8 cellular contexts compared by ENCODE assay signal in the genomic region with DNA sequence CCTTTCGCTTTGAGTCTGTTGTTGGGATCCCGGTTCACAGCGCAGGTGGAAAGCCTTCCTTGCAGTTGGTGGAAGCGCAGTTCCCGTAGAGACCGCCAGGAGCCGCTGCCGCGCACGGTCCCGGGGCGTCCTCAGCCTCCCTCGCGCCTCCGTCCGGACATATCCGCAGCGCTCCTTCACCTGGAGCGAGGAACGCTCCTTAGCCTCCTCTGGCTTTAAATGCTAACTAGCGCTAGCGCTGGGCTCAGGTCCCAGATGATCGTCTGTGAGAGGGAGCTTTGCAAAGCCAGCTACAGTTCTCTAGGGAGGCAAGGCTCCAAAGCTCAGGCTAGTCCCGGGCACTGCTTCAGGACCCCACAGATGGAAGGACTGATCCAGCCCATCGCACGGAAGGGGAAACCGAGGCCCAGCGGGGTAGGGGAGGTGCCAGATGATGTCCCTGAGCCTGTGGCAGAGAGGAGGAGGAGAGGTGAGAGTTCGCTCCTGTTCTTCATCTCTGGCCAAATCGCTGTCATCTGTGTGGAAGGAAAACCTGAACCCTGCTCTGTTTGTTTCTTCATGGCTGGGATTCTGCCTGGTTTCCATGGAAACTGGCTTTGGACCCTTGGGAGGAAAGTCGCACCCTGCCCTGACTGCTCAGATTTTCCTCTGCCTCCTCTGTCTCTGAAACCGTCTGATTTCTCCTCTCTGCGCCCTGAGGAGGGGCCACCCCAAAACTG. TPM values are rescaled to one million over a fixed set of nuclear protein-coding genes. Genes with fewer than 3 reads are reported as not detected.
A peak's percentile ranks its signal among the peaks of the same experiment; 100 is the strongest.
DNase-seq lines count a peak whose midpoint lies in the region; ATAC-seq, FAIRE-seq and TF ChIP-seq lines count a peak whose summit lies in the region.

No MANE protein-coding gene starts in this region.

- ATAC-seq in GM19324 (IDR thresholded peaks at IDR 0.05; ENCODE audit: low FRiP score, unreplicated experiment) = peak; percentile 79
- peak; percentile 91 for ATAC-seq in HG03442 (IDR thresholded peaks at IDR 0.05; ENCODE audit: unreplicated experiment)
- ATAC-seq in activated CD8-positive, alpha-beta memory T cell treated with anti-CD3 and anti-CD28 coated beads, Interleukin-2, amount 10 ng/mL, durations not matched to agents 7 days and 5 days = peak; percentile 94

- no peaks in the 10 kb centered on the region for H3K9me1 ChIP-seq in endothelial cell of umbilical vein (replicated peaks; ENCODE audit: control insufficient read depth, extremely low read depth, insufficient read depth, low read length)

- BruUV-seq in endothelial cell of umbilical vein (replicated peaks; lab: Mats Ljungman, UMichigan) = no TSS peak

- FAIRE-seq in endothelial cell of umbilical vein (lab: Jason Lieb, UNC) = peak; percentile 82

- no peak overlapping the region for H3K27ac ChIP-seq in endothelial cell of umbilical vein (ENCODE audit: insufficient read depth, low read depth, low read length)

- no peak overlapping the region for H3K9ac ChIP-seq in endothelial cell of umbilical vein (replicated peaks; ENCODE audit: extremely low read depth, insufficient read depth, low read length)

- no peaks in the 10 kb centered on the region for H3K36me3 Mint-ChIP-seq in activated CD8-positive, alpha-beta memory T cell treated with anti-CD3 and anti-CD28 coated beads, Interleukin-2, amount 10 ng/mL, durations not matched to agents 7 days and 5 days

- no peak overlapping the region for H3K27ac Mint-ChIP-seq in activated CD8-positive, alpha-beta memory T cell treated with anti-CD3 and anti-CD28 coated beads, Interleukin-2, amount 10 ng/mL, durations not matched to agents 7 days and 5 days

- H2AFZ ChIP-seq in endothelial cell of umbilical vein (ENCODE audit: low read depth, low read length) = peak overlapping the region; percentile 56

- DNase-seq in C1 segment of cervical spinal cord (lab: John Stamatoyannopoulos, UW) = peak in 12 of 14 donors; percentile 12 to 77 (median 56)
- peak; percentile 48 for DNase-seq in NCI-H774 (lab: John Stamatoyannopoulos, UW)
- peak; percentile 86 for DNase-seq in activated CD8-positive, alpha-beta memory T cell treated with anti-CD3 and anti-CD28 coated beads, Interleukin-2, amount 10 ng/mL, durations not matched to agents 7 days and 5 days
- peak; percentile 58 for DNase-seq in endothelial cell of umbilical vein (ENCODE audit: low read depth, low spot score)
- peak; percentile 43 for DNase-seq in middle frontal gyrus (ENCODE audit: extremely low spot score, low spot score)
- DNase-seq in stimulated activated CD8-positive, alpha-beta memory T cell treated with anti-CD3 and anti-CD28 coated beads, Interleukin-2, amount 100 ng/mL, for 1 hour (ENCODE audit: low read depth in 2 of 2) = peak; percentile 54 to 68

- dilution Hi-C loops in endothelial cell of umbilical vein (cut with MboI; ENCODE audit: extremely low pct_ligation_motif_present, low sequenced_read_pairs) = no loop called here

- H3K4me3 ChIP-seq in endothelial cell of umbilical vein (replicated peaks in 1 of 3; ENCODE audit: insufficient read depth in 1 of 3, low read depth in 1 of 3, low read length in 3 of 3) = no peak overlapping the region

- peak; percentile 95 to 100 for TF ChIP-seq CTCF in endothelial cell of umbilical vein (IDR thresholded peaks at IDR 0.05; ENCODE audit: extremely low read depth in 1 of 2, insufficient read depth in 1 of 2, low read depth in 1 of 2, low read length in 2 of 2)

- H3K4me3 Mint-ChIP-seq in activated CD8-positive, alpha-beta memory T cell treated with anti-CD3 and anti-CD28 coated beads, Interleukin-2, amount 10 ng/mL, durations not matched to agents 7 days and 5 days = peak overlapping the region; percentile 25

- H3K4me1 ChIP-seq in endothelial cell of umbilical vein (ENCODE audit: control insufficient read depth, extremely low read depth, insufficient read depth, low read length) = no peaks in the 10 kb centered on the region

- H3K4me2 ChIP-seq in endothelial cell of umbilical vein (ENCODE audit: insufficient read depth, low read length) = no peak overlapping the region

- no peaks in the 10 kb centered on the region for H3K9me3 Mint-ChIP-seq in activated CD8-positive, alpha-beta memory T cell treated with anti-CD3 and anti-CD28 coated beads, Interleukin-2, amount 10 ng/mL, durations not matched to agents 7 days and 5 days (ENCODE audit: low read depth)

- H3K27me3 Mint-ChIP-seq in activated CD8-positive, alpha-beta memory T cell treated with anti-CD3 and anti-CD28 coated beads, Interleukin-2, amount 10 ng/mL, durations not matched to agents 7 days and 5 days = peaks cover 37% of the 10 kb centered on the region

- CTCF ChIA-PET in activated CD8-positive, alpha-beta memory T cell treated with anti-CD3 and anti-CD28 coated beads, Interleukin-2, amount 10 ng/mL, durations not matched to agents 7 days and 5 days (lab: Charles Lee) = interaction anchor here (0.6 to 7.3 kb wide), 23 partner anchors 8 to 209 kb away, joined by 3 to 55 read pairs (median 4); no protein-coding TSS in a partner anchor
- CTCF ChIA-PET in endothelial cell of umbilical vein (lab: Charles Lee) = interaction anchor here (1.0 to 1.9 kb wide), 9 partner anchors 10 to 167 kb away, joined by 3 to 11 read pairs (median 5); no protein-coding TSS in a partner anchor

- no peak for TF ChIP-seq POLR2A in endothelial cell of umbilical vein (IDR thresholded peaks at IDR 0.05; ENCODE audit: low read depth, low read length)

- intact Hi-C loops in endothelial cell of umbilical vein (cut with micrococcal nuclease) = loop anchor here (1.0 kb wide), 3 partner anchors 24 to 165 kb away; no protein-coding TSS in a partner anchor

- H3K36me3 ChIP-seq in endothelial cell of umbilical vein (ENCODE audit: control insufficient read depth in 2 of 2, extremely low read depth in 1 of 2, insufficient read depth in 2 of 2, low read length in 2 of 2) = no peaks in the 10 kb centered on the region

- H3K4me1 Mint-ChIP-seq in activated CD8-positive, alpha-beta memory T cell treated with anti-CD3 and anti-CD28 coated beads, Interleukin-2, amount 10 ng/mL, durations not matched to agents 7 days and 5 days = peaks cover 11% of the 10 kb centered on the region

- POLR2A ChIA-PET in endothelial cell of umbilical vein (lab: Charles Lee) = no interaction called here

- peaks cover 0 to 3% of the 10 kb centered on the region in 2 experiments for H3K27me3 ChIP-seq in endothelial cell of umbilical vein (ENCODE audit: control insufficient read depth in 2 of 2, insufficient read depth in 2 of 2, low read length in 2 of 2)

- H3K9me3 ChIP-seq in endothelial cell of umbilical vein (replicated peaks; ENCODE audit: control insufficient read depth, insufficient read depth, low read length) = no peaks in the 10 kb centered on the region

- no peaks in the 10 kb centered on the region for H3K79me2 ChIP-seq in endothelial cell of umbilical vein (ENCODE audit: control insufficient read depth, insufficient read depth, low read length)

- H4K20me1 ChIP-seq in endothelial cell of umbilical vein (replicated peaks; ENCODE audit: control insufficient read depth, extremely low read depth, insufficient read depth, low read length) = no peaks in the 10 kb centered on the region

TF ChIP-seq in endothelial cell of umbilical vein, 7 proteins besides CTCF, POLR2A, EP300 and RAD21:
- no peak for TF ChIP-seq POLR2AphosphoS5 (IDR thresholded peaks at IDR 0.05; ENCODE audit: insufficient read depth, low read depth, low read length)
- TF ChIP-seq EZH2 (IDR thresholded peaks at IDR 0.05; ENCODE audit: borderline replicate concordance, low read depth, low read length, severe bottlenecking) = peak; percentile 40

RNA-seq across cellular contexts. Expression of gene COL15A1, which starts 31.4 kb away (rescaled TPM):
- total RNA-seq in activated CD8-positive, alpha-beta memory T cell treated with anti-CD3 and anti-CD28 coated beads, Interleukin-2, amount 10 ng/mL, durations not matched to agents 7 days and 5 days = under 1 TPM; 0.45 to 0.53 TPM
- total RNA-seq in endothelial cell of umbilical vein = 0.05 TPM in 1 of 2 replicates, not detected in the other
- not detected in 2 replicates for polyA plus RNA-seq in endothelial cell of umbilical vein
- not detected in 2 replicates for polyA plus RNA-seq in endothelial cell of umbilical vein (2011; cell fraction: cytosol; rRNA removed)
- not detected in 2 replicates for polyA plus RNA-seq in endothelial cell of umbilical vein (2011; cell fraction: nucleus; rRNA removed)
- polyA plus RNA-seq in endothelial cell of umbilical vein (2012) = not detected in 2 replicates
- polyA minus RNA-seq in endothelial cell of umbilical vein = not detected in 2 replicates
- polyA minus RNA-seq in endothelial cell of umbilical vein (2011; cell fraction: cytosol; rRNA and poly(A)+ RNA removed) = 1.3 TPM
- polyA minus RNA-seq in endothelial cell of umbilical vein (2011; cell fraction: nucleus; rRNA and poly(A)+ RNA removed) = not detected in 2 replicates
